Comparison of ENCODE assay signal across 40 cellular contexts in the genomic region with DNA sequence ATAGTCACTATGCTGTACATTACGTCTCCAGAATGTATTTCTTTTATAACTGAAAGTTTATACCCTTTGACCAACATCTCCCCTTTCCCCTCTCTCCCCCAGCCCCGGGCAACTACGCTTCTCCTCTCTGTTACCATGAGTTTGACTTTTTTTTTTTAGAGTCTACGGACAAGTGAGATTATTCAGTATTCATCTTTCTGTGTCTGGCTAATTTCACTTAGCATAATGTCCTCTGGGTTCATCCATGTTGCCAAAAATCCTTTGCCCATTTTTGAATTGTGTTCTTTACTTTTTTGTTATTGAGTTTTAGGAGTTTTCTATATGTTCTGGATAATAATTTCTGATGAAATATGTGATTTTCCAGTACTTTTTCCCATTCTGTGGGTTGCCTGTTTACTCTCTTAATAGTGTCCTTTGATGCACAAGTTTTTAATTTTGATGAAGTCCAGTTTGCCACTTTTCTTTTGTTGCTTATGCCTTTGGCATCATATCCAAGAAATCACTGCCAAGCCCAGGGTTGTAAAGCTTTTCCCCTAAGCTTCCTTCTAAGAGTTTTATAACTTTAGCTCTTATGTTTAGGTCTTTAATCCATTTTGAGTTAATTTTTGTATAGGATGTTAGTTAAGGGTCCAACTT.
"Had no signal": no experiment of that assay in that cellular context is flagged by ENCODE, and none has a peak within 500 bp of the region (broad histone marks: within the 10 kb centered on the region; RNA-seq: fewer than 3 reads in every experiment).

No MANE protein-coding gene starts in this region.

- H3K27ac Mint-ChIP-seq: activated naive CD4-positive, alpha-beta T cell treated with anti-CD3 and anti-CD28 coated beads for 36 hours; activated naive CD4-positive, alpha-beta T cell treated with anti-CD3 and anti-CD28 coated beads, Interleukin-2, amount 10 ng/mL, durations not matched to agents 7 days and 5 days; activated naive CD4-positive, alpha-beta T cell treated with anti-CD3 and anti-CD28 coated beads, Interleukin-2, amount 50 U/mL, for 24 hours; activated naive CD4-positive, alpha-beta T cell treated with anti-CD3 and anti-CD28 coated beads, Interleukin-2, amount 50 U/mL, for 72 hours; activated naive CD8-positive, alpha-beta T cell; activated naive CD8-positive, alpha-beta T cell treated with anti-CD3 and anti-CD28 coated beads for 36 hours; activated naive CD8-positive, alpha-beta T cell treated with anti-CD3 and anti-CD28 coated beads, Interleukin-2, amount 10 ng/mL, durations not matched to agents 7 days and 5 days; activated naive CD8-positive, alpha-beta T cell treated with anti-CD3 and anti-CD28 coated beads, Interleukin-2, amount 50 U/mL, for 24 hours; activated T-cell treated with anti-CD3 and anti-CD28 coated beads, Interleukin-2, amount 50 U/mL, for 24 hours; activated T-cell treated with anti-CD3 and anti-CD28 coated beads, Interleukin-2, amount 50 U/mL, for 72 hours; activated T-helper 1 cell treated with anti-CD3 and anti-CD28 coated beads, Interleukin-12 subunit alpha, Interleukin-12 subunit beta, Interleukin-2, Interleukin-4 antibody, amounts not matched to agents 30 ng/mL and 10 ng/mL and 1 ng/mL, durations not matched to agents 14 hours and 24 hours and 36 hours; activated T-helper 17 cell treated with anti-CD3 and anti-CD28 coated beads, Interleukin-2, amount 50 U/mL, for 72 hours; activated T-helper 2 cell treated with anti-CD3 and anti-CD28 coated beads, Interferon-gamma antibody, Interleukin-2, Interleukin-4, amounts not matched to agents 10 μg/mL and 5 μg/mL and 100 μg/mL, durations not matched to agents 14 hours and 24 hours and 36 hours; brain had no signal

- H3K27me3 ChIP-seq: adrenal gland, ascending aorta, body of pancreas, brain microvascular endothelial cell, breast epithelium, cardiac muscle cell had no signal

- H3K36me3 Mint-ChIP-seq: activated naive CD4-positive, alpha-beta T cell treated with anti-CD3 and anti-CD28 coated beads, Interleukin-2, amount 10 ng/mL, durations not matched to agents 7 days and 5 days; activated naive CD4-positive, alpha-beta T cell treated with anti-CD3 and anti-CD28 coated beads, Interleukin-2, amount 50 U/mL, for 24 hours; activated naive CD4-positive, alpha-beta T cell treated with anti-CD3 and anti-CD28 coated beads, Interleukin-2, amount 50 U/mL, for 72 hours; activated naive CD8-positive, alpha-beta T cell treated with anti-CD3 and anti-CD28 coated beads, Interleukin-2, amount 10 ng/mL, durations not matched to agents 7 days and 5 days; brain had no signal

- FAIRE-seq: astrocyte, bronchial epithelial cell had no signal

- H3K36me3 ChIP-seq: adrenal gland, ascending aorta, brain microvascular endothelial cell, breast epithelium, cardiac muscle cell had no signal

- H3K4me3 Mint-ChIP-seq: activated naive CD4-positive, alpha-beta T cell treated with anti-CD3 and anti-CD28 coated beads for 36 hours; activated naive CD4-positive, alpha-beta T cell treated with anti-CD3 and anti-CD28 coated beads, Interleukin-2, amount 10 ng/mL, durations not matched to agents 7 days and 5 days; activated naive CD4-positive, alpha-beta T cell treated with anti-CD3 and anti-CD28 coated beads, Interleukin-2, amount 50 U/mL, for 24 hours; activated naive CD8-positive, alpha-beta T cell; activated naive CD8-positive, alpha-beta T cell treated with anti-CD3 and anti-CD28 coated beads for 36 hours; activated naive CD8-positive, alpha-beta T cell treated with anti-CD3 and anti-CD28 coated beads, Interleukin-2, amount 10 ng/mL, durations not matched to agents 7 days and 5 days; activated naive CD8-positive, alpha-beta T cell treated with anti-CD3 and anti-CD28 coated beads, Interleukin-2, amount 50 U/mL, for 24 hours; activated T-cell treated with anti-CD3 and anti-CD28 coated beads, Interleukin-2, amount 50 U/mL, for 24 hours; activated T-cell treated with anti-CD3 and anti-CD28 coated beads, Interleukin-2, amount 50 U/mL, for 4 hours; activated T-cell treated with anti-CD3 and anti-CD28 coated beads, Interleukin-2, amount 50 U/mL, for 72 hours; activated T-helper 1 cell treated with anti-CD3 and anti-CD28 coated beads, Interleukin-12 subunit alpha, Interleukin-12 subunit beta, Interleukin-2, Interleukin-4 antibody, amounts not matched to agents 30 ng/mL and 10 ng/mL and 1 ng/mL, durations not matched to agents 14 hours and 24 hours and 36 hours; activated T-helper 17 cell treated with anti-CD3 and anti-CD28 coated beads, Interleukin-2, amount 50 U/mL, for 72 hours; brain; central memory CD8-positive, alpha-beta T cell had no signal

- H3K4me1 Mint-ChIP-seq: activated naive CD4-positive, alpha-beta T cell treated with anti-CD3 and anti-CD28 coated beads, Interleukin-2, amount 10 ng/mL, durations not matched to agents 7 days and 5 days; activated naive CD4-positive, alpha-beta T cell treated with anti-CD3 and anti-CD28 coated beads, Interleukin-2, amount 50 U/mL, for 24 hours; activated naive CD8-positive, alpha-beta T cell treated with anti-CD3 and anti-CD28 coated beads for 36 hours; activated naive CD8-positive, alpha-beta T cell treated with anti-CD3 and anti-CD28 coated beads, Interleukin-2, amount 10 ng/mL, durations not matched to agents 7 days and 5 days; activated naive CD8-positive, alpha-beta T cell treated with anti-CD3 and anti-CD28 coated beads, Interleukin-2, amount 50 U/mL, for 24 hours; activated T-helper 17 cell treated with anti-CD3 and anti-CD28 coated beads, Interleukin-2, amount 50 U/mL, for 72 hours; brain; central memory CD8-positive, alpha-beta T cell had no signal

- H3K27ac ChIP-seq: adrenal gland, ascending aorta, body of pancreas, brain microvascular endothelial cell, breast epithelium, cardiac muscle cell had no signal

- H3K9me3 ChIP-seq: adrenal gland, ascending aorta, body of pancreas had no signal

- H3K4me1 ChIP-seq: adrenal gland, ascending aorta, body of pancreas, breast epithelium had no signal

- H3K4me3 ChIP-seq: adrenal gland, ascending aorta, body of pancreas, breast epithelium, cardiac muscle cell had no signal

- DNase-seq: activated effector memory CD4-positive, alpha-beta T cell treated with anti-CD3 and anti-CD28 coated beads, Interleukin-2, amount 50 U/mL, for 16 hours; activated effector memory CD4-positive, alpha-beta T cell treated with Interleukin-2 at 50 U/mL for 16 hours; activated gamma-delta T cell; activated gamma-delta T cell treated with Interleukin-2 at 50 U/mL for 16 hours; activated naive CD4-positive, alpha-beta T cell; activated naive CD4-positive, alpha-beta T cell treated with anti-CD3 and anti-CD28 coated beads for 36 hours; activated naive CD4-positive, alpha-beta T cell treated with anti-CD3 and anti-CD28 coated beads, Interleukin-2, amount 10 ng/mL, durations not matched to agents 7 days and 5 days; activated naive CD4-positive, alpha-beta T cell treated with anti-CD3 and anti-CD28 coated beads, Interleukin-2, amount 50 U/mL, for 16 hours; activated naive CD4-positive, alpha-beta T cell treated with Interleukin-2 at 50 U/mL for 16 hours; activated naive CD8-positive, alpha-beta T cell treated with anti-CD3 and anti-CD28 coated beads for 36 hours; activated naive CD8-positive, alpha-beta T cell treated with anti-CD3 and anti-CD28 coated beads, Interleukin-2, amount 10 ng/mL, durations not matched to agents 7 days and 5 days; activated naive CD8-positive, alpha-beta T cell treated with anti-CD3 and anti-CD28 coated beads, Interleukin-2, amount 50 U/mL, for 24 hours; activated T-cell treated with anti-CD3 and anti-CD28 coated beads, Interleukin-2, amount 50 U/mL, for 1 hour; activated T-cell treated with anti-CD3 and anti-CD28 coated beads, Interleukin-2, amount 50 U/mL, for 24 hours; activated T-cell treated with anti-CD3 and anti-CD28 coated beads, Interleukin-2, amount 50 U/mL, for 4 hours; activated T-cell treated with anti-CD3 and anti-CD28 coated beads, Interleukin-2, amount 50 U/mL, for 48 hours; activated T-cell treated with anti-CD3 and anti-CD28 coated beads, Interleukin-2, amount 50 U/mL, for 72 hours; adrenal gland; amniotic stem cell; amygdala; anterior cingulate cortex; aorta; body of pancreas; brain microvascular endothelial cell; caudate nucleus; central memory CD4-positive, alpha-beta T cell; cerebellar nuclear complex had no signal

- ATAC-seq: activated naive CD4-positive, alpha-beta T cell treated with anti-CD3 and anti-CD28 coated beads, Interleukin-2, amount 50 U/mL, for 72 hours; activated naive CD8-positive, alpha-beta T cell treated with anti-CD3 and anti-CD28 coated beads, Interleukin-2, amount 50 U/mL, for 24 hours; activated T-cell treated with anti-CD3 and anti-CD28 coated beads, Interleukin-2, amount 50 U/mL, for 4 hours; activated T-cell treated with anti-CD3 and anti-CD28 coated beads, Interleukin-2, amount 50 U/mL, for 72 hours; activated T-helper 17 cell treated with anti-CD3 and anti-CD28 coated beads, Interleukin-2, amount 50 U/mL, for 72 hours; body of pancreas had no signal

- H3K9me3 Mint-ChIP-seq: activated naive CD4-positive, alpha-beta T cell treated with anti-CD3 and anti-CD28 coated beads for 36 hours; activated naive CD4-positive, alpha-beta T cell treated with anti-CD3 and anti-CD28 coated beads, Interleukin-2, amount 10 ng/mL, durations not matched to agents 7 days and 5 days; activated naive CD4-positive, alpha-beta T cell treated with anti-CD3 and anti-CD28 coated beads, Interleukin-2, amount 50 U/mL, for 24 hours; activated naive CD4-positive, alpha-beta T cell treated with anti-CD3 and anti-CD28 coated beads, Interleukin-2, amount 50 U/mL, for 72 hours; activated naive CD8-positive, alpha-beta T cell treated with anti-CD3 and anti-CD28 coated beads, Interleukin-2, amount 10 ng/mL, durations not matched to agents 7 days and 5 days; activated T-helper 1 cell treated with anti-CD3 and anti-CD28 coated beads, Interleukin-12 subunit alpha, Interleukin-12 subunit beta, Interleukin-2, Interleukin-4 antibody, amounts not matched to agents 30 ng/mL and 10 ng/mL and 1 ng/mL, durations not matched to agents 14 hours and 24 hours and 36 hours; activated T-helper 2 cell treated with anti-CD3 and anti-CD28 coated beads, Interferon-gamma antibody, Interleukin-2, Interleukin-4, amounts not matched to agents 10 μg/mL and 5 μg/mL and 100 μg/mL, durations not matched to agents 14 hours and 24 hours and 36 hours had no signal
